ENCODE assay signal across 21 cellular contexts in the genomic region with DNA sequence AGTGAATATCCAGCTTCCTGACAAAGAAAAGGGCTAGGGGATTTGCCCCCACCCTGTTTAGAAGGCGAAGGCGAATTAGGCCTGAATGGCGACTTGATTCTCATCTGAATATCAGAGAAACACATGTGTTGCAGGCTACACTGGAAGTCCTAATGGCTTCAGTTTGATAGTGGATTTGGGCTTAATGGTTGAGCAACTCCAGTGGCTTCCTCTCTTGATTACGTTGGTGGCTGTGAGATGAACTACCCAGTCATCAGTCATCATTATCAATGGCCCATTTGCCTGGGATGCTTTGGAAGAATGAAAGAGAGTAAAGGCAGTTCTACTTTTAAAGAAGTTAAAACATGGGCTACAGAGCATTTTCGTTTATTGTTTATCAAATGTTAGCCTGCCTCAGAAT.
DNase-seq lines count a peak whose midpoint lies in the region; ATAC-seq, FAIRE-seq and TF ChIP-seq lines count a peak whose summit lies in the region.
"Had no signal": no experiment of that assay in that cellular context is flagged by ENCODE, and none has a peak within 500 bp of the region (broad histone marks: within the 10 kb centered on the region; RNA-seq: fewer than 3 reads in every experiment).

No MANE protein-coding gene starts in this region.

- no CpG with 5 or more reads among the region's 5 CpGs for WGBS in neuronal stem cell (ENCODE audit: extremely low coverage in 2 of 2, insufficient read length in 2 of 2, insufficient replicate concordance in 1 of 2), 2 donors

- no peak for TF ChIP-seq CTCF in osteoblast (IDR thresholded peaks at IDR 0.05; ENCODE audit: extremely low read depth, low read depth, low read length)

- no peak overlapping the region for H2BK12ac ChIP-seq in neuronal stem cell (ENCODE audit: low read length)

- H3K9me3 ChIP-seq in osteoblast (ENCODE audit: low read depth, low read length) = no peaks in the 10 kb centered on the region
- H3K9me3 ChIP-seq in neuronal stem cell (replicated peaks in 1 of 2; ENCODE audit: control insufficient read depth in 2 of 2, insufficient read depth in 1 of 2, low read depth in 1 of 2, low read length in 2 of 2) = no peaks in the 10 kb centered on the region
- H3K9me3 ChIP-seq: left ventricle myocardium inferior, tibial artery had no signal

- H3K9me3 Mint-ChIP-seq in activated T-helper 17 cell treated with anti-CD3 and anti-CD28 coated beads, Interleukin-2, amount 50 U/mL, for 72 hours = peaks cover 4% of the 10 kb centered on the region
- H3K9me3 Mint-ChIP-seq: CD8-positive, alpha-beta memory T cell had no signal

- H2AFZ ChIP-seq in osteoblast (ENCODE audit: low read length) (no peak overlapping the region), neuronal stem cell (ENCODE audit: low read length) (no peak overlapping the region)
- H2AFZ ChIP-seq: parathyroid adenoma had no signal

- FAIRE-seq in GM19239 (lab: Jason Lieb, UNC) = peak; percentile 80

- no peak overlapping the region for H3K4ac ChIP-seq in neuronal stem cell (ENCODE audit: low read length)

- H3K27me3 ChIP-seq in osteoblast (ENCODE audit: insufficient read depth, low read length) (no peaks in the 10 kb centered on the region), neuronal stem cell (ENCODE audit: control insufficient read depth in 3 of 3, insufficient read depth in 3 of 3, low read depth in 1 of 3, low read length in 3 of 3) (no peaks in the 10 kb centered on the region)
- H3K27me3 ChIP-seq: dorsolateral prefrontal cortex, tibial artery had no signal

- no peaks in the 10 kb centered on the region for H4K20me1 ChIP-seq in osteoblast (ENCODE audit: insufficient read depth, low read length)

- no peak overlapping the region for H3K18ac ChIP-seq in neuronal stem cell (ENCODE audit: low read length)

- H3K4me2 ChIP-seq in osteoblast (ENCODE audit: insufficient read depth, low read length) (no peak overlapping the region), neuronal stem cell (ENCODE audit: insufficient read depth, low read length, poor library complexity, severe bottlenecking) (no peak overlapping the region)

- peak overlapping the region; percentile 77 for H3K4me3 Mint-ChIP-seq in activated T-helper 17 cell treated with anti-CD3 and anti-CD28 coated beads, Interleukin-2, amount 50 U/mL, for 72 hours

- no peak overlapping the region for H3K23ac ChIP-seq in neuronal stem cell (ENCODE audit: low read depth, low read length, poor library complexity)

- H2BK15ac ChIP-seq in neuronal stem cell (ENCODE audit: low read length) = no peak overlapping the region

- H3K36me3 Mint-ChIP-seq in activated T-helper 17 cell treated with anti-CD3 and anti-CD28 coated beads, Interleukin-2, amount 50 U/mL, for 72 hours (ENCODE audit: low read depth) = peaks cover 5% of the 10 kb centered on the region
- H3K36me3 Mint-ChIP-seq: CD8-positive, alpha-beta memory T cell had no signal

- H3K27ac ChIP-seq in osteoblast (ENCODE audit: low read depth, low read length) = peak overlapping the region; percentile 11
- no peak overlapping the region for H3K27ac ChIP-seq in neuronal stem cell (replicated peaks; ENCODE audit: low read length)

- ATAC-seq in activated T-helper 17 cell treated with anti-CD3 and anti-CD28 coated beads, Interleukin-2, amount 50 U/mL, for 72 hours (replicated peaks) = no peak
- ATAC-seq in GM19351 (IDR thresholded peaks at IDR 0.05; ENCODE audit: unreplicated experiment) = no peak

- H3K4me1 ChIP-seq in osteoblast (ENCODE audit: insufficient read depth, low read length) (peaks cover 13% of the 10 kb centered on the region), neuronal stem cell (ENCODE audit: control insufficient read depth in 2 of 2, insufficient read depth in 1 of 2, low read depth in 1 of 2, low read length in 2 of 2) (no peaks in the 10 kb centered on the region)

- H4K91ac ChIP-seq in neuronal stem cell (ENCODE audit: low read depth, low read length, poor library complexity) = no peak overlapping the region

- H3K27ac Mint-ChIP-seq in activated T-helper 17 cell treated with anti-CD3 and anti-CD28 coated beads, Interleukin-2, amount 50 U/mL, for 72 hours = peak overlapping the region; percentile 97

- H3K9ac ChIP-seq in neuronal stem cell (ENCODE audit: low read depth, low read length, poor library complexity) = no peak overlapping the region
- H3K9ac ChIP-seq: parathyroid adenoma had no signal

- no peaks in the 10 kb centered on the region for H3K27me3 Mint-ChIP-seq in activated T-helper 17 cell treated with anti-CD3 and anti-CD28 coated beads, Interleukin-2, amount 50 U/mL, for 72 hours

- H3K79me2 ChIP-seq in osteoblast (ENCODE audit: insufficient read depth, low read length) = no peaks in the 10 kb centered on the region

- H3K4me1 Mint-ChIP-seq in activated T-helper 17 cell treated with anti-CD3 and anti-CD28 coated beads, Interleukin-2, amount 50 U/mL, for 72 hours = peaks cover 35% of the 10 kb centered on the region

- no peak overlapping the region for H2AK5ac ChIP-seq in neuronal stem cell (ENCODE audit: low read depth, low read length)

- H2BK120ac ChIP-seq in neuronal stem cell (ENCODE audit: low read depth, low read length) = no peak overlapping the region

- H3K79me1 ChIP-seq in neuronal stem cell (ENCODE audit: low read depth, low read length) = no peaks in the 10 kb centered on the region

- no peak overlapping the region for H3K4me3 ChIP-seq in osteoblast (ENCODE audit: insufficient read depth, low read length)
- no peak overlapping the region for H3K4me3 ChIP-seq in neuronal stem cell (ENCODE audit: low read length in 2 of 2)
- H3K4me3 ChIP-seq: dorsolateral prefrontal cortex, left ventricle myocardium inferior, tibial artery had no signal

- no peak overlapping the region for H3K14ac ChIP-seq in neuronal stem cell (ENCODE audit: low read length)

- H4K8ac ChIP-seq in neuronal stem cell (ENCODE audit: low read depth, low read length) = no peak overlapping the region

- H3K36me3 ChIP-seq in osteoblast (ENCODE audit: insufficient read depth, low read length) (no peaks in the 10 kb centered on the region), neuronal stem cell (replicated peaks in 1 of 2; ENCODE audit: control insufficient read depth in 2 of 2, insufficient read depth in 2 of 2, low read length in 2 of 2) (no peaks in the 10 kb centered on the region)
- H3K36me3 ChIP-seq: left ventricle myocardium inferior, tibial artery had no signal

- H2BK5ac ChIP-seq in neuronal stem cell (ENCODE audit: low read length) = no peak overlapping the region

- peak; percentile 8 for DNase-seq in SIG-M5 treated with dmso at 0.1 percent for 504 hours (lab: John Stamatoyannopoulos, UW; ENCODE audit: unreplicated experiment)
- DNase-seq in SIG-M5 (lab: John Stamatoyannopoulos, UW) = no peak
- DNase-seq in GM19239 (ENCODE audit: insufficient read length, low spot score) = no peak
- DNase-seq in osteoblast (ENCODE audit: insufficient read length, low spot score, missing footprints) = no peak
- DNase-seq in neuronal stem cell (ENCODE audit: low spot score) = no peak
- no peak for DNase-seq in iPS-NIHi11 (ENCODE audit: low spot score)
- DNase-seq: 8988T; activated CD4-positive, CD25-positive, alpha-beta regulatory T cell treated with anti-CD3 and anti-CD28 coated beads, Interleukin-2, amount 50 U/mL, for 72 hours; CD8-positive, alpha-beta memory T cell; DMS79 treated with DMSO at 0.1 percent for 48 hours; dorsolateral prefrontal cortex; left ventricle myocardium inferior; NCI-H187; NCI-H446; SHP77 treated with DMSO at 0.1 percent for 48 hours; small intestine; T-helper 9 cell; tibial artery had no signal
